8 cellular contexts compared by ENCODE assay signal in the genomic region with DNA sequence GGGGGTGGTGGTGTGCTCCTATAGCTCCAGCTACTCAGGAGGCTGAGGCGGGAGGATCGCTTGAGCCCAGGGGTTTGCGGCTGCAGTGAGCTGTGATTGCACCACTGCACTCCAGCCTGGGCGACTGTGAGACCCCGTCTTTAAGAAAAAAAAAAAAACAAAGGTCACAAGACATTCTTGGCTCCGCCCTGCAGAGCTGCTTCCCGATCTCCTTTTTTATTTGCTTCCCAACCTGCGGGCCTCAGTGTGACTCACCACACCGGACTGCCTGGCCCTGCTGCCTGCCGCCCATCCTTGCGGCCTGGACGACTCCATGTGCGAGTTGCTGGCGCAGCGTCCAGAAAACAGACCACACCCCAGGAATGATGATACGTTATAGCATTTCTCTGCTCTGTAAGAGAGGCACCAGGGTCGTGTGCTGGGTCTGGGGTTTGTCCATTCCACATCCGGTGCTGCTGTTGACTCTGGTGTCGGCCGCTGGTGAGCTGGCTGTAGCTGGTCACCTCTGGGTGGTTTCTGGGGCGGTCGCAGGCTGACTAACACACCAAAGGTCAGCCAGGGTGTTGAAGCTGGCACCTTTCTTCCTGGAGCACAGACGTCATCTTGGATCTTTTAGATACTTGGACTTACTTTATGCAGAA.
DNase-seq lines count a peak whose midpoint lies in the region; ATAC-seq and TF ChIP-seq lines count a peak whose summit lies in the region.

No MANE protein-coding gene starts in this region.

- H3K27ac ChIP-seq in SK-N-SH (ENCODE audit: low read depth in 2 of 2, low read length in 1 of 2) (peak overlapping the region; percentile 72 to 90), trophoblast cell (ENCODE audit: low read depth, low read length) (peak overlapping the region; percentile 59)

- H3K27me3 ChIP-seq in SK-N-SH (ENCODE audit: insufficient read depth): no peaks in the 10 kb centered on the region
- no peaks in the 10 kb centered on the region for H3K27me3 ChIP-seq in trophoblast cell (ENCODE audit: insufficient read depth, low read length)

- H3K36me3 ChIP-seq in SK-N-SH (replicated peaks in 1 of 2; ENCODE audit: control insufficient read depth in 1 of 2, insufficient read depth in 2 of 2, low read length in 1 of 2) (peaks cover 0 to 4% of the 10 kb centered on the region in 2 experiments), trophoblast cell (ENCODE audit: control insufficient read depth in 1 of 2, insufficient read depth in 2 of 2, low read length in 2 of 2) (no peaks in the 10 kb centered on the region)

- peaks cover 29% of the 10 kb centered on the region for H3F3A ChIP-seq in SK-N-SH (replicated peaks; ENCODE audit: insufficient read depth)

- peaks cover 5% of the 10 kb centered on the region for H3K36me3 Mint-ChIP-seq in T-cell

- peak in 1 of 2 experiments; percentile 85; a peak in 1 of 4 replicates for TF ChIP-seq EP300 in SK-N-SH (IDR thresholded peaks at IDR 0.05; ENCODE audit: borderline replicate concordance in 1 of 2, low read depth in 1 of 2, low read length in 1 of 2)

- H3K4me3 ChIP-seq in SK-N-SH (ENCODE audit: low read depth in 2 of 2, low read length in 1 of 2) (no peak overlapping the region; a peak in 1 of 4 replicates), trophoblast cell (ENCODE audit: low read depth, low read length) (no peak overlapping the region)

- H3K23ac ChIP-seq in trophoblast cell (ENCODE audit: low read length): no peak overlapping the region

- DNase-seq in EH (ENCODE audit: low read depth) (peak; percentile 94), SK-N-SH (peak; percentile 23), glomerular visceral epithelial cell (ENCODE audit: extremely low spot score) (peak; percentile 99), trophoblast cell (peak; percentile 81 to 89), GDM1 (lab: John Stamatoyannopoulos, UW) (no peak), T-cell (no peak)

- peak overlapping the region; percentile 64; the same call in 1 of the 2 replicates for H3K9ac ChIP-seq in SK-N-SH
- no peak overlapping the region for H3K9ac ChIP-seq in trophoblast cell (ENCODE audit: low read length)

- peaks cover 15% of the 10 kb centered on the region for H3K79me2 ChIP-seq in SK-N-SH (ENCODE audit: insufficient read depth)
- peaks cover 5% of the 10 kb centered on the region for H3K79me2 ChIP-seq in trophoblast cell (ENCODE audit: control insufficient read depth, insufficient read depth, low read length, poor library complexity)

- POLR2A ChIA-PET in SK-N-SH (lab: Yijun Ruan, JAX) (no interaction called here), T-cell (lab: Charles Lee) (interaction anchor here (0.6 kb wide), 3 partner anchors 13 to 163 kb away, joined by 3 read pairs; no protein-coding TSS in a partner anchor)

- no peak overlapping the region for H4K8ac ChIP-seq in trophoblast cell (ENCODE audit: low read depth, low read length)

- H2AK5ac ChIP-seq in trophoblast cell (ENCODE audit: low read length): no peak overlapping the region

- H3K14ac ChIP-seq in trophoblast cell (ENCODE audit: low read length): no peak overlapping the region

- TF ChIP-seq CTCF in SK-N-SH (IDR thresholded peaks at IDR 0.05): no peak

- no peaks in the 10 kb centered on the region for H3K9me2 ChIP-seq in SK-N-SH

- H2BK12ac ChIP-seq in trophoblast cell (ENCODE audit: low read length): no peak overlapping the region

- WGBS in SK-N-SH (ENCODE audit: low lambda C conversion rate): 11% methylated on average over 22 of the region's 23 CpGs
- no CpG with 5 or more reads among the region's 23 CpGs for WGBS in trophoblast cell (ENCODE audit: extremely low coverage, insufficient coverage, insufficient read length)

- no peaks in the 10 kb centered on the region for H3K9me3 ChIP-seq in SK-N-SH
- H3K9me3 ChIP-seq in trophoblast cell (ENCODE audit: insufficient read depth, low read depth, low read length): peaks cover 1% of the 10 kb centered on the region

- H3K4me1 Mint-ChIP-seq in T-cell: no peaks in the 10 kb centered on the region

- TF ChIP-seq RAD21 in SK-N-SH (IDR thresholded peaks at IDR 0.05; ENCODE audit: low read length): no peak

- peaks cover 7 to 22% of the 10 kb centered on the region in 2 experiments; a peak in 3 of 4 replicates for H3K4me1 ChIP-seq in SK-N-SH (ENCODE audit: control insufficient read depth in 1 of 2, insufficient read depth in 2 of 2, low read depth in 1 of 2, low read length in 1 of 2)
- peaks cover 20% of the 10 kb centered on the region in 2 experiments for H3K4me1 ChIP-seq in trophoblast cell (ENCODE audit: control insufficient read depth in 1 of 2, insufficient read depth in 2 of 2, low read length in 2 of 2)

- no peak overlapping the region for H3K27ac Mint-ChIP-seq in T-cell

- no peak overlapping the region for H3K4me3 Mint-ChIP-seq in T-cell

- no peak overlapping the region for H4K12ac ChIP-seq in trophoblast cell (ENCODE audit: low read depth, low read length)

- ATAC-seq in GM21381 (IDR thresholded peaks at IDR 0.05; ENCODE audit: unreplicated experiment): no peak
- ATAC-seq in GM19452 (IDR thresholded peaks at IDR 0.05; ENCODE audit: unreplicated experiment): no peak
- no peak for ATAC-seq in T-cell (replicated peaks in 1 of 4)

- no peaks in the 10 kb centered on the region for H3K9me3 Mint-ChIP-seq in T-cell

- no peaks in the 10 kb centered on the region for H3K27me3 Mint-ChIP-seq in T-cell

- peak overlapping the region; percentile 26 for H2BK120ac ChIP-seq in trophoblast cell (ENCODE audit: insufficient read depth, low read length, poor library complexity)

- CTCF ChIA-PET in SK-N-SH (lab: Yijun Ruan, JAX): interaction anchor here (0.5 to 1.3 kb wide), 3 partner anchors 26 to 598 kb away, joined by 3 to 4 read pairs (median 3); no protein-coding TSS in a partner anchor
- CTCF ChIA-PET in T-cell (lab: Charles Lee): no interaction called here

- no peak overlapping the region for H4K91ac ChIP-seq in trophoblast cell (ENCODE audit: low read depth, low read length)

- H2AFZ ChIP-seq in SK-N-SH (ENCODE audit: low read depth): no peak overlapping the region; the same call in 1 of the 2 replicates
- H2AFZ ChIP-seq in trophoblast cell (ENCODE audit: insufficient read depth, low read length, poor library complexity): no peak overlapping the region

- peak overlapping the region; percentile 67 for H3K4me2 ChIP-seq in SK-N-SH
- H3K4me2 ChIP-seq in trophoblast cell (ENCODE audit: low read length): no peak overlapping the region

- H4K20me1 ChIP-seq in SK-N-SH (ENCODE audit: insufficient read depth): no peaks in the 10 kb centered on the region

- no peak overlapping the region for H3K18ac ChIP-seq in trophoblast cell (ENCODE audit: low read length)

- H2BK5ac ChIP-seq in trophoblast cell (ENCODE audit: low read depth, low read length, poor library complexity): no peak overlapping the region

- peaks cover 17% of the 10 kb centered on the region for H3K79me1 ChIP-seq in trophoblast cell (ENCODE audit: low read length)

- no peak overlapping the region for H3K4ac ChIP-seq in trophoblast cell (ENCODE audit: low read depth, low read length)

TF ChIP-seq in SK-N-SH, 30 proteins besides CTCF, POLR2A, EP300 and RAD21 (continues in another document):
- TF ChIP-seq PBX3 (IDR thresholded peaks at IDR 0.05) (peak; percentile 47; the same call in 1 of the 2 replicates), USF1 (IDR thresholded peaks at IDR 0.05; ENCODE audit: borderline replicate concordance, low read depth) (peak; percentile 28; the same call in 1 of the 2 replicates), TAF1 (IDR thresholded peaks at IDR 0.05; ENCODE audit: borderline replicate concordance, low read depth, low read length) (peak; percentile 26; the same call in 1 of the 2 replicates), TCF12 (IDR thresholded peaks at IDR 0.05) (peak; percentile 88), SMC3 (IDR thresholded peaks at IDR 0.05; ENCODE audit: low read depth, low read length) (no peak), GABPA (IDR thresholded peaks at IDR 0.05; ENCODE audit: low read depth) (peak; percentile 21; the same call in 1 of the 2 replicates), REST (IDR thresholded peaks at IDR 0.05; ENCODE audit: low read depth, low read length) (no peak; the same call in 1 of the 2 replicates)

Comparison
In these comparisons a context has a peak if more than half of its experiments do, and no peak if none do; other contexts are left out.
1. DNase-seq: peak in EH (single experiment), SK-N-SH (single experiment), glomerular visceral epithelial cell (single experiment) and trophoblast cell (2 of 2); none in GDM1 (single experiment) and T-cell (0 of 34).